12 cellular contexts compared by ENCODE assay signal in the genomic region with DNA sequence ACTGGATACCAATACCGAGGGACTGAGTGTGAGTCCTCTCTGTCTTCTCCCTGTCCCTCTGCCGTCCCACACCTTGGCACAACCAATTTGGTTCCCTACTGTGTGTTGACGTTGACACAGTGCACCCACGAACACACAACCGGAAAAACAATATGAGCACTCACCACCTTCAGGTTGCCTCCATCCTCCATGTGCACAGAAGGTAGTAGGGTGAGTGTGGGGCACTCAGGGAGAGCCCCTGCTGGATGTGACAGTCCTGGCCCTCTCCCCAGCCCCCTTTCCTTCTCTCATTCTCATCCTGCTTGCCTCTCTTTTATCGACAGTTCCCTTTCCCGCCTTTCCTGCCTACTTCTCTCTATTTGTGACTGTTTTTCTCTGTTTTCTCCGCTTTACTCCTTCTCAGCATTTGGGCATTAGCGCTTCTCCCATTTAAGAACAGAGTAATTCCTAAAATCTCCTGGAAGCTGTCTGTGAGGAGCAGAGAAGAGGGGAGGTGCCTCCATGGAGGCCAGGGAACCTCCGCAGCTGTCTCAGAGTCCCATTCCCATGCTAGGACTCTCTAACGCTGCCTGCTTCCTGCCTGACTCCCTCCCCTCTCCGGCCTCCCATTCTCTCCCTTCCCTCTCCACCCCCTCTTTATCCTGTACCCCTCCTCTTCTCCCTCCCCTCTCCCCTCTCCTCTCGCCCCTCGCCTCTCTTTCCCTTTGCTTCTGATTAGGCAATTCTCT. TPM values are rescaled to one million over a fixed set of nuclear protein-coding genes. Genes with fewer than 3 reads are reported as not detected.
A peak's percentile ranks its signal among the peaks of the same experiment; 100 is the strongest.
DNase-seq lines count a peak whose midpoint lies in the region; ATAC-seq and TF ChIP-seq lines count a peak whose summit lies in the region.
"Had no signal": no experiment of that assay in that cellular context is flagged by ENCODE, and none has a peak within 500 bp of the region (broad histone marks: within the 10 kb centered on the region; RNA-seq: fewer than 3 reads in every experiment).

No MANE protein-coding gene starts in this region.

- H3K4me1 Mint-ChIP-seq in HFFc6 (ENCODE audit: low read depth) = peaks cover 12% of the 10 kb centered on the region; the same call in 1 of the 2 replicates
- H3K4me1 Mint-ChIP-seq in stimulated activated naive B cell treated with anti-CD40 and anti-IgM and Interleukin-4, amounts not matched to agents 10 μg/mL and 1 μg/mL and 100 μg/mL, for 72 hours = peaks cover 24 to 28% of the 10 kb centered on the region in 2 donors
- no peaks in the 10 kb centered on the region for H3K4me1 Mint-ChIP-seq in activated naive CD8-positive, alpha-beta T cell treated with anti-CD3 and anti-CD28 coated beads, Interleukin-2, amount 50 U/mL, for 24 hours
- H3K4me1 Mint-ChIP-seq: activated naive CD8-positive, alpha-beta T cell treated with anti-CD3 and anti-CD28 coated beads, Interleukin-2, amount 10 ng/mL, durations not matched to agents 7 days and 5 days had no signal

- H3K4me3 ChIP-seq in lower leg skin (ENCODE audit: low read depth, poor library complexity, severe bottlenecking) = peak overlapping the region; percentile 17
- H3K4me3 ChIP-seq: MG63 had no signal

- no peaks in the 10 kb centered on the region for H3K36me3 Mint-ChIP-seq in HFFc6 (ENCODE audit: low read depth)
- no peaks in the 10 kb centered on the region for H3K36me3 Mint-ChIP-seq in stimulated activated naive B cell treated with anti-CD40 and anti-IgM and Interleukin-4, amounts not matched to agents 10 μg/mL and 1 μg/mL and 100 μg/mL, for 72 hours
- no peaks in the 10 kb centered on the region for H3K36me3 Mint-ChIP-seq in activated naive CD8-positive, alpha-beta T cell treated with anti-CD3 and anti-CD28 coated beads, Interleukin-2, amount 50 U/mL, for 24 hours (ENCODE audit: low read depth)
- H3K36me3 Mint-ChIP-seq: activated naive CD8-positive, alpha-beta T cell treated with anti-CD3 and anti-CD28 coated beads, Interleukin-2, amount 10 ng/mL, durations not matched to agents 7 days and 5 days had no signal

- WGBS in lower leg skin, 2 donors = 23 to 26% methylated on average over 14 of the region's 14 CpGs

- no peaks in the 10 kb centered on the region for H3K9me3 Mint-ChIP-seq in HFFc6
- H3K9me3 Mint-ChIP-seq in stimulated activated naive B cell treated with anti-CD40 and anti-IgM and Interleukin-4, amounts not matched to agents 10 μg/mL and 1 μg/mL and 100 μg/mL, for 72 hours = no peaks in the 10 kb centered on the region
- H3K9me3 Mint-ChIP-seq in activated naive CD8-positive, alpha-beta T cell treated with anti-CD3 and anti-CD28 coated beads, Interleukin-2, amount 50 U/mL, for 24 hours = no peaks in the 10 kb centered on the region
- H3K9me3 Mint-ChIP-seq: activated naive CD8-positive, alpha-beta T cell treated with anti-CD3 and anti-CD28 coated beads, Interleukin-2, amount 10 ng/mL, durations not matched to agents 7 days and 5 days had no signal

- H3K27ac Mint-ChIP-seq in HFFc6 = no peak overlapping the region
- peak overlapping the region; percentile 95 for H3K27ac Mint-ChIP-seq in stimulated activated naive B cell treated with anti-CD40 and anti-IgM and Interleukin-4, amounts not matched to agents 10 μg/mL and 1 μg/mL and 100 μg/mL, for 72 hours
- no peak overlapping the region for H3K27ac Mint-ChIP-seq in activated naive CD8-positive, alpha-beta T cell treated with anti-CD3 and anti-CD28 coated beads, Interleukin-2, amount 50 U/mL, for 24 hours
- H3K27ac Mint-ChIP-seq: activated naive CD8-positive, alpha-beta T cell treated with anti-CD3 and anti-CD28 coated beads, Interleukin-2, amount 10 ng/mL, durations not matched to agents 7 days and 5 days had no signal

- no peak for TF ChIP-seq CTCF in HFFc6 (IDR thresholded peaks at IDR 0.05)
- TF ChIP-seq CTCF in lower leg skin (IDR thresholded peaks at IDR 0.05) = no peak
- no peak for TF ChIP-seq CTCF in GM10266 (IDR thresholded peaks at IDR 0.05; ENCODE audit: control insufficient read depth, insufficient read depth, low read depth, missing control alignments)

- peak overlapping the region; percentile 1 for H3K27ac ChIP-seq in caudate nucleus (ENCODE audit: low read depth, low read length)

- peak in 1 of 2 donors; percentile 26 for ATAC-seq in stimulated activated naive B cell treated with anti-CD40 and anti-IgM and Interleukin-4, amounts not matched to agents 10 μg/mL and 1 μg/mL and 100 μg/mL, for 72 hours (replicated peaks)
- ATAC-seq in activated naive CD8-positive, alpha-beta T cell treated with anti-CD3 and anti-CD28 coated beads, Interleukin-2, amount 50 U/mL, for 24 hours = no peak

- intact Hi-C loops in lower leg skin (cut with DNase I; ENCODE audit: low total_unique reads) = no loop called here

- DNase-seq in HFFc6 (no peak), caudate nucleus (lab: John Stamatoyannopoulos, UW) (no peak), lower leg skin (ENCODE audit: low spot score in 2 of 2) (no peak), GM03348 (ENCODE audit: low spot score) (no peak), GM10266 (ENCODE audit: extremely low spot score) (no peak), NCI-H2107 treated with DMSO at 0.1 percent for 48 hours (lab: John Stamatoyannopoulos, UW; ENCODE audit: unreplicated experiment) (no peak)
- no peak for DNase-seq in stimulated activated naive B cell treated with anti-CD40 and anti-IgM and Interleukin-4, amounts not matched to agents 10 μg/mL and 1 μg/mL and 100 μg/mL, for 72 hours
- DNase-seq in activated naive CD8-positive, alpha-beta T cell treated with anti-CD3 and anti-CD28 coated beads, Interleukin-2, amount 50 U/mL, for 24 hours = no peak
- DNase-seq: activated naive CD8-positive, alpha-beta T cell treated with anti-CD3 and anti-CD28 coated beads, Interleukin-2, amount 10 ng/mL, durations not matched to agents 7 days and 5 days; GDM1 had no signal

- peaks cover 54% of the 10 kb centered on the region for H3K27me3 Mint-ChIP-seq in HFFc6 (ENCODE audit: insufficient read depth)
- peaks cover 31 to 36% of the 10 kb centered on the region in 2 donors for H3K27me3 Mint-ChIP-seq in stimulated activated naive B cell treated with anti-CD40 and anti-IgM and Interleukin-4, amounts not matched to agents 10 μg/mL and 1 μg/mL and 100 μg/mL, for 72 hours
- peaks cover 70% of the 10 kb centered on the region for H3K27me3 Mint-ChIP-seq in activated naive CD8-positive, alpha-beta T cell treated with anti-CD3 and anti-CD28 coated beads, Interleukin-2, amount 50 U/mL, for 24 hours

- no peak for TF ChIP-seq POLR2A in lower leg skin (IDR thresholded peaks at IDR 0.05)

- peak overlapping the region; percentile 73; the same call in 1 of the 2 replicates for H3K4me3 Mint-ChIP-seq in HFFc6
- H3K4me3 Mint-ChIP-seq in stimulated activated naive B cell treated with anti-CD40 and anti-IgM and Interleukin-4, amounts not matched to agents 10 μg/mL and 1 μg/mL and 100 μg/mL, for 72 hours = peak overlapping the region; percentile 84
- no peak overlapping the region for H3K4me3 Mint-ChIP-seq in activated naive CD8-positive, alpha-beta T cell treated with anti-CD3 and anti-CD28 coated beads, Interleukin-2, amount 50 U/mL, for 24 hours
- H3K4me3 Mint-ChIP-seq: activated naive CD8-positive, alpha-beta T cell treated with anti-CD3 and anti-CD28 coated beads, Interleukin-2, amount 10 ng/mL, durations not matched to agents 7 days and 5 days had no signal

RNA-seq across cellular contexts. Expression of a gene that starts 16.4 kb away (rescaled TPM):
- under 1 TPM in 4 of 6 experiments, not detected in 2; 0.06 to 0.24 (median 0.17) TPM for total RNA-seq in HFFc6 (2021; fragmentation: NEBNext Ultra II Directional; extraction: Animal tissue kit (Norgen Biotek cat#: 25700))
- total RNA-seq in lower leg skin = 10 to 100 TPM in 1 of 4 donors, 1 to 10 TPM in 3; 2.6 to 11.0 (median 6.6) TPM
- total RNA-seq: activated naive CD8-positive, alpha-beta T cell treated with anti-CD3 and anti-CD28 coated beads, Interleukin-2, amount 10 ng/mL, durations not matched to agents 7 days and 5 days; PC-3 had no signal

RNA-seq across cellular contexts. Expression of a gene that starts 16.9 kb away (rescaled TPM):
- not detected for total RNA-seq in HFFc6 (2021; fragmentation: NEBNext Ultra II Directional; extraction: Animal tissue kit (Norgen Biotek cat#: 25700))
- total RNA-seq in lower leg skin = 100 to 1,000 TPM in 1 of 4 donors, 10 to 100 TPM in 3; 17.4 to 104 (median 46.9) TPM
- total RNA-seq: activated naive CD8-positive, alpha-beta T cell treated with anti-CD3 and anti-CD28 coated beads, Interleukin-2, amount 10 ng/mL, durations not matched to agents 7 days and 5 days; PC-3 had no signal

Comparison
In these comparisons a context has a peak if more than half of its experiments do, and no peak if none do; other contexts are left out.
1. RNA of a gene that starts 16.9 kb away (total RNA-seq): 17.4 to 104 TPM in lower leg skin; not detected in HFFc6; every median in the first group is over 10 times any median in the second.